1 cellular context compared by ENCODE assay signal in genomic region chr10:102634696-102635095, GRCh38.
TF ChIP-seq lines count a peak whose summit lies in the region.

No MANE protein-coding gene starts in this region.

TF ChIP-seq in WTC11, 78 proteins besides CTCF, POLR2A, EP300 and RAD21 (continued from another document):
- TF ChIP-seq AFF4 (CRISPR knock-in tag; IDR thresholded peaks at IDR 0.05; ENCODE audit: borderline replicate concordance): no peak
- no peak for TF ChIP-seq CBFB (CRISPR knock-in tag; IDR thresholded peaks at IDR 0.05; ENCODE audit: low read depth)
- no peak for TF ChIP-seq PRRX2 (CRISPR knock-in tag; IDR thresholded peaks at IDR 0.05)
- no peak for TF ChIP-seq CREM (CRISPR knock-in tag; IDR thresholded peaks at IDR 0.05)
- no peak for TF ChIP-seq NFATC4 (CRISPR knock-in tag; IDR thresholded peaks at IDR 0.05)
- TF ChIP-seq NFE2L1 (CRISPR knock-in tag; IDR thresholded peaks at IDR 0.05): no peak
- no peak for TF ChIP-seq MYBL2 (CRISPR knock-in tag; IDR thresholded peaks at IDR 0.05)
- no peak for TF ChIP-seq IRF1 (CRISPR knock-in tag; IDR thresholded peaks at IDR 0.05)
- no peak for TF ChIP-seq RELA (CRISPR knock-in tag; IDR thresholded peaks at IDR 0.05; ENCODE audit: borderline replicate concordance)
